Comparison of ENCODE assay signal across 16 cellular contexts in genomic region chr5:171428849-171429542, GRCh38. TPM values are rescaled to one million over a fixed set of nuclear protein-coding genes. Genes with fewer than 3 reads are reported as not detected.
DNase-seq lines count a peak whose midpoint lies in the region; ATAC-seq and TF ChIP-seq lines count a peak whose summit lies in the region.
"Had no signal": no experiment of that assay in that cellular context is flagged by ENCODE, and none has a peak within 500 bp of the region (broad histone marks: within the 10 kb centered on the region; RNA-seq: fewer than 3 reads in every experiment).

No MANE protein-coding gene starts in this region.

- H3K9me3 Mint-ChIP-seq in glutamatergic neuron (ENCODE audit: unreplicated experiment) (peaks cover 6% of the 10 kb centered on the region), osteocyte (ENCODE audit: unreplicated experiment) (no peaks in the 10 kb centered on the region)

- H4K20me1 ChIP-seq in GM23248 (ENCODE audit: insufficient read depth), result no peaks in the 10 kb centered on the region

- H3K27ac ChIP-seq in upper lobe of right lung (no peak overlapping the region), GM23248 (no peak overlapping the region), esophagus squamous epithelium (no peak overlapping the region)
- H3K27ac ChIP-seq: A549, HL-60, Peyer's patch had no signal

- H2AFZ ChIP-seq in GM23248, result no peak overlapping the region

- H3K4me1 ChIP-seq in upper lobe of right lung (no peaks in the 10 kb centered on the region), GM23248 (ENCODE audit: insufficient read depth) (no peaks in the 10 kb centered on the region), esophagus squamous epithelium (no peaks in the 10 kb centered on the region)
- H3K4me1 ChIP-seq: A549, Peyer's patch had no signal

- intact Hi-C loops in Right ventricle myocardium superior (cut with DNase I) (loop anchor here (10.0 kb wide), 1 partner anchor 196 kb away; no protein-coding TSS in a partner anchor), Right ventricle myocardium inferior (cut with DNase I) (loop anchor here (5.0 kb wide), 1 partner anchor 193 kb away; no protein-coding TSS in a partner anchor), upper lobe of right lung (cut with DNase I) (no loop called here), esophagus squamous epithelium (cut with DNase I) (no loop called here)

- no peaks in the 10 kb centered on the region for H3K9me2 ChIP-seq in GM23248 (ENCODE audit: insufficient read depth)

- H3K27ac Mint-ChIP-seq in glutamatergic neuron (ENCODE audit: unreplicated experiment) (peak overlapping the region; percentile 59), osteocyte (ENCODE audit: unreplicated experiment) (no peak overlapping the region)
- H3K27ac Mint-ChIP-seq: CD14-positive monocyte had no signal

- H3F3A ChIP-seq in GM23248 (ENCODE audit: insufficient read depth), result no peaks in the 10 kb centered on the region

- H3K27me3 Mint-ChIP-seq in glutamatergic neuron (ENCODE audit: unreplicated experiment) (peaks cover 9% of the 10 kb centered on the region), osteocyte (ENCODE audit: unreplicated experiment) (no peaks in the 10 kb centered on the region)

- DNase-seq in Right ventricle myocardium superior (peak; percentile 21), Right ventricle myocardium inferior (ENCODE audit: missing footprints) (no peak), glutamatergic neuron (no peak), osteocyte (ENCODE audit: extremely low spot score, unreplicated experiment) (peak; percentile 75), upper lobe of right lung (peak; percentile 49), GM23248 (no peak), esophagus squamous epithelium (lab: John Stamatoyannopoulos, UW) (no peak)
- DNase-seq: HCEC 1CT, MV-4-11, NCI-H1436, NCI-H2081 treated with DMSO at 0.1 percent for 48 hours, NCI-H524 had no signal

- H3K4me1 Mint-ChIP-seq in glutamatergic neuron (ENCODE audit: low read depth, unreplicated experiment), result peaks cover 33% of the 10 kb centered on the region
- H3K4me1 Mint-ChIP-seq in osteocyte (ENCODE audit: unreplicated experiment), result no peaks in the 10 kb centered on the region
- H3K4me1 Mint-ChIP-seq: CD14-positive monocyte had no signal

- no peak for TF ChIP-seq CTCF in glutamatergic neuron (IDR thresholded peaks at IDR 0.05; ENCODE audit: partially characterized antibody, unreplicated experiment)
- no peak for TF ChIP-seq CTCF in osteocyte (IDR thresholded peaks at IDR 0.05)
- TF ChIP-seq CTCF in upper lobe of right lung (IDR thresholded peaks at IDR 0.05), result no peak
- TF ChIP-seq CTCF in esophagus squamous epithelium (IDR thresholded peaks at IDR 0.05), result no peak

- H3K36me3 ChIP-seq in upper lobe of right lung (no peaks in the 10 kb centered on the region), GM23248 (ENCODE audit: low read depth) (no peaks in the 10 kb centered on the region), esophagus squamous epithelium (no peaks in the 10 kb centered on the region)
- H3K36me3 ChIP-seq: Peyer's patch had no signal

- ATAC-seq in Right ventricle myocardium superior (ENCODE audit: poor library complexity), result no peak
- ATAC-seq in Right ventricle myocardium inferior, result no peak
- no peak for ATAC-seq in upper lobe of right lung
- ATAC-seq: A549 had no signal

- 84 to 89% methylated on average over 12 to 15 of the region's 15 CpGs for WGBS in GM23248 (ENCODE audit: low coverage in 1 of 2, low lambda C conversion rate in 2 of 2, missing lambda C conversion rate in 2 of 2), 2 experiments
- WGBS in esophagus squamous epithelium, 2 donors, result 69 to 73% methylated on average over 4 to 11 of the region's 15 CpGs

- no peak for TF ChIP-seq POLR2A in esophagus squamous epithelium (IDR thresholded peaks at IDR 0.05)

- H3K4me2 ChIP-seq in GM23248 (ENCODE audit: unreplicated experiment), result no peak overlapping the region
- H3K4me2 ChIP-seq: A549 had no signal

- H3K36me3 Mint-ChIP-seq in glutamatergic neuron (ENCODE audit: unreplicated experiment), result no peaks in the 10 kb centered on the region
- H3K36me3 Mint-ChIP-seq in osteocyte (ENCODE audit: unreplicated experiment), result no peaks in the 10 kb centered on the region
- H3K36me3 Mint-ChIP-seq: CD14-positive monocyte had no signal

- H3K27me3 ChIP-seq in upper lobe of right lung (no peaks in the 10 kb centered on the region), GM23248 (replicated peaks; ENCODE audit: insufficient read depth) (no peaks in the 10 kb centered on the region), esophagus squamous epithelium (peaks cover 0 to 5% (median 0%) of the 10 kb centered on the region in 4 donors)
- H3K27me3 ChIP-seq: Peyer's patch had no signal

- H3K4me3 ChIP-seq in upper lobe of right lung, result no peak overlapping the region
- H3K4me3 ChIP-seq in GM23248, result no peak overlapping the region
- H3K4me3 ChIP-seq in esophagus squamous epithelium, result no peak overlapping the region
- H3K4me3 ChIP-seq: A549, Peyer's patch had no signal

- H3K79me2 ChIP-seq in GM23248 (ENCODE audit: insufficient read depth), result no peaks in the 10 kb centered on the region

- H3K4me3 Mint-ChIP-seq in glutamatergic neuron (ENCODE audit: unreplicated experiment), result peak overlapping the region; percentile 73
- H3K4me3 Mint-ChIP-seq in osteocyte (ENCODE audit: unreplicated experiment), result no peak overlapping the region
- H3K4me3 Mint-ChIP-seq: CD14-positive monocyte had no signal

- no peaks in the 10 kb centered on the region for H3K9me3 ChIP-seq in upper lobe of right lung
- no peaks in the 10 kb centered on the region for H3K9me3 ChIP-seq in GM23248 (ENCODE audit: low read depth)
- H3K9me3 ChIP-seq in esophagus squamous epithelium, result no peaks in the 10 kb centered on the region
- H3K9me3 ChIP-seq: A549, Peyer's patch had no signal

- no peak overlapping the region for H3K9ac ChIP-seq in GM23248

- in situ Hi-C loops in GM23248 (cut with MboI), result no loop called here

RNA-seq across cellular contexts. Expression of gene FGF18, which starts 9.5 kb away (rescaled TPM):
- total RNA-seq in Right ventricle myocardium superior, result 5.8 TPM
- total RNA-seq in Right ventricle myocardium inferior, result 10.1 TPM
- total RNA-seq in glutamatergic neuron (ENCODE audit: unreplicated experiment), result 26.3 TPM
- total RNA-seq in osteocyte, result 5.9 and 6.0 TPM in 2 replicates
- total RNA-seq in upper lobe of right lung, result 4.2 TPM
- not detected in 2 replicates for total RNA-seq in GM23248 (2014; rRNA removed; shearing (Covaris generic))
- 0.09 TPM in 2 replicates for polyA plus RNA-seq in GM23248 (2016; fragmentation: Nextera tagmentation; extraction: Ambion mirVana)
- under 1 TPM in 3 of 4 donors, not detected in 1; 0.15 to 0.29 (median 0.19) TPM for total RNA-seq in esophagus squamous epithelium
- polyA plus RNA-seq: CD14-positive monocyte had no signal

RNA-seq across cellular contexts. Expression of gene NPM1, which starts 41.3 kb away (rescaled TPM):
- 342 TPM for total RNA-seq in Right ventricle myocardium superior
- 365 TPM for total RNA-seq in Right ventricle myocardium inferior
- 600 TPM for total RNA-seq in glutamatergic neuron (ENCODE audit: unreplicated experiment)
- 1,157 and 1,175 TPM in 2 replicates for total RNA-seq in osteocyte
- total RNA-seq in upper lobe of right lung, result 585 TPM
- 683 and 757 TPM in 2 replicates for total RNA-seq in GM23248 (2014; rRNA removed; shearing (Covaris generic))
- polyA plus RNA-seq in GM23248 (2016; fragmentation: Nextera tagmentation; extraction: Ambion mirVana), result 566 and 584 TPM in 2 replicates
- total RNA-seq in esophagus squamous epithelium, result 1,000 to 10,000 TPM in 1 of 4 donors, 100 to 1,000 TPM in 3; 394 to 1,052 (median 904) TPM

Comparison
In these comparisons a context has a peak if more than half of its experiments do, and no peak if none do; other contexts are left out.
1. DNase-seq: peak in Right ventricle myocardium superior (single experiment), osteocyte (single experiment) and upper lobe of right lung (single experiment); none in Right ventricle myocardium inferior (single experiment), glutamatergic neuron (single experiment), GM23248 (single experiment) and esophagus squamous epithelium (single experiment).
2. intact Hi-C loops: an anchor here in Right ventricle myocardium superior (10.0 kb wide) and Right ventricle myocardium inferior (5.0 kb wide); none called in upper lobe of right lung and esophagus squamous epithelium.